1 cellular context compared by ENCODE assay signal in genomic region chr20:41003143-41003932, GRCh38.
TF ChIP-seq lines count a peak whose summit lies in the region.

No MANE protein-coding gene starts in this region.

TF ChIP-seq in HEK293, 187 proteins besides CTCF, POLR2A, EP300 and RAD21 (continued from another document and continues in another):
- TF ChIP-seq ZNF513 (tag by site-specific recombination; IDR thresholded peaks at IDR 0.05) (no peak), ZNF549 (tag by site-specific recombination; IDR thresholded peaks at IDR 0.05) (no peak), INSM2 (tag by site-specific recombination; IDR thresholded peaks at IDR 0.05) (peak; percentile 71), ZNF280D (tag by site-specific recombination; IDR thresholded peaks at IDR 0.05) (no peak), ZBTB49 (tag by site-specific recombination; IDR thresholded peaks at IDR 0.05; ENCODE audit: low read depth) (no peak), ZNF184 (tag by site-specific recombination; IDR thresholded peaks at IDR 0.05) (0 out of 2 replicates have a peak, but pooled peaks have one; percentile 61), ZNF24 (tag by site-specific recombination; IDR thresholded peaks at IDR 0.05) (peak; percentile 99), ZBTB44 (tag by site-specific recombination; IDR thresholded peaks at IDR 0.05) (no peak), ZNF518A (tag by site-specific recombination; conservative IDR thresholded peaks at IDR 0.05; ENCODE audit: low read depth) (peak; percentile 34; the same call in 1 of the 2 replicates), SCRT2 (tag by site-specific recombination; IDR thresholded peaks at IDR 0.05) (peak; percentile 100), ZBTB26 (tag by site-specific recombination; optimal IDR thresholded peaks at IDR 0.05) (no peak), ZNF16 (tag by site-specific recombination; IDR thresholded peaks at IDR 0.05; ENCODE audit: low read depth) (no peak), GFI1B (tag by site-specific recombination; IDR thresholded peaks at IDR 0.05) (peak; percentile 91), ZNF830 (tag by site-specific recombination; IDR thresholded peaks at IDR 0.05; ENCODE audit: low read depth) (no peak), ZNF239 (tag by site-specific recombination; IDR thresholded peaks at IDR 0.05) (no peak), ZNF561 (tag by site-specific recombination; IDR thresholded peaks at IDR 0.05; ENCODE audit: borderline replicate concordance) (peak; percentile 65; the same call in 1 of the 2 replicates), ZNF76 (tag by site-specific recombination; IDR thresholded peaks at IDR 0.05; ENCODE audit: borderline replicate concordance, low read depth) (no peak; the same call in 1 of the 2 replicates), ZNF362 (tag by site-specific recombination; IDR thresholded peaks at IDR 0.05) (no peak; the same call in 1 of the 2 replicates), ZNF501 (tag by site-specific recombination; IDR thresholded peaks at IDR 0.05) (no peak), ZNF677 (tag by site-specific recombination; IDR thresholded peaks at IDR 0.05) (no peak), ZNF169 (tag by site-specific recombination; IDR thresholded peaks at IDR 0.05) (no peak), MEIS1 (CRISPR knock-in tag; IDR thresholded peaks at IDR 0.05; ENCODE audit: borderline replicate concordance) (no peak), ZNF843 (tag by site-specific recombination; IDR thresholded peaks at IDR 0.05) (no peak), ZNF341 (tag by site-specific recombination; IDR thresholded peaks at IDR 0.05; ENCODE audit: low read depth) (no peak), ZBTB10 (tag by site-specific recombination; IDR thresholded peaks at IDR 0.05) (no peak), ZNF426 (tag by site-specific recombination; IDR thresholded peaks at IDR 0.05) (no peak), ZNF785 (tag by site-specific recombination; IDR thresholded peaks at IDR 0.05) (no peak), ZEB2 (tag by site-specific recombination; IDR thresholded peaks at IDR 0.05) (peak; percentile 85)
